Comparison of ENCODE assay signal across 8 cellular contexts in genomic region chr5:132103380-132103951, GRCh38. TPM values are rescaled to one million over a fixed set of nuclear protein-coding genes. Genes with fewer than 3 reads are reported as not detected.
DNase-seq lines count a peak whose midpoint lies in the region; ATAC-seq, FAIRE-seq and TF ChIP-seq lines count a peak whose summit lies in the region.

No MANE protein-coding gene starts in this region.

- POLR2A ChIA-PET in H1 (lab: Charles Lee; ENCODE audit: partially characterized antibody): no interaction called here

- H3K79me1 ChIP-seq in H1 (ENCODE audit: low read depth, low read length): no peaks in the 10 kb centered on the region

- peak overlapping the region; percentile 24; the same call in 1 of the 2 replicates for H2BK5ac ChIP-seq in H1 (ENCODE audit: low read depth, low read length)

- H3K4me1 ChIP-seq in GM23248 (ENCODE audit: insufficient read depth) (peaks cover 45% of the 10 kb centered on the region), H1 (replicated peaks in 1 of 4; ENCODE audit: control insufficient read depth in 3 of 4, insufficient read depth in 4 of 4, low read length in 3 of 4) (no peaks in the 10 kb centered on the region), tibial nerve (peaks cover 0 to 17% (median 6%) of the 10 kb centered on the region in 4 donors)

- no peaks in the 10 kb centered on the region for H3K9me3 ChIP-seq in GM23248 (ENCODE audit: low read depth)
- no peaks in the 10 kb centered on the region for H3K9me3 ChIP-seq in H1 (ENCODE audit: insufficient read depth in 2 of 2, low read depth in 1 of 2, low read length in 1 of 2)
- H3K9me3 ChIP-seq in tibial nerve: no peaks in the 10 kb centered on the region

- no peaks in the 10 kb centered on the region for H3K9me2 ChIP-seq in GM23248 (ENCODE audit: insufficient read depth)

- CTCF ChIA-PET in H1 (lab: Charles Lee; ENCODE audit: partially characterized antibody): no interaction called here

- no peaks in the 10 kb centered on the region for H3K36me3 ChIP-seq in GM06990 (ENCODE audit: control insufficient read depth, insufficient read depth, low read length)
- H3K36me3 ChIP-seq in GM23248 (ENCODE audit: low read depth): no peaks in the 10 kb centered on the region
- H3K36me3 ChIP-seq in H1 (ENCODE audit: control insufficient read depth in 2 of 4, insufficient read depth in 4 of 4, low read length in 3 of 4): no peaks in the 10 kb centered on the region
- H3K36me3 ChIP-seq in tibial nerve: no peaks in the 10 kb centered on the region

- peak overlapping the region; percentile 20; the same call in 1 of the 2 replicates for H2AFZ ChIP-seq in GM23248
- no peak overlapping the region; the same call in 1 of the 2 replicates for H2AFZ ChIP-seq in H1 (ENCODE audit: low read length)

- peaks cover 65% of the 10 kb centered on the region in 2 donors for H3K4me1 Mint-ChIP-seq in natural killer cell treated with Interleukin-12 subunit alpha and Interleukin-12 subunit beta and Interleukin-15 and Interleukin-18, amount 100 ng/mL, for 72 hours (ENCODE audit: low read depth in 2 of 2)

- no peak for TF ChIP-seq RAD21 in H1 (IDR thresholded peaks at IDR 0.05 in 1 of 2, conservative IDR thresholded peaks at IDR 0.05 in 1 of 2; ENCODE audit: low read depth in 2 of 2, low read length in 2 of 2)

- H3K23me2 ChIP-seq in H1 (ENCODE audit: low read depth, low read length): no peaks in the 10 kb centered on the region

- no peak overlapping the region for H2BK15ac ChIP-seq in H1 (ENCODE audit: low read length)

- H3K27me3 Mint-ChIP-seq in natural killer cell treated with Interleukin-12 subunit alpha and Interleukin-12 subunit beta and Interleukin-15 and Interleukin-18, amount 100 ng/mL, for 72 hours: no peaks in the 10 kb centered on the region

- FAIRE-seq in H1 (lab: Jason Lieb, UNC): no peak

- TF ChIP-seq POLR2A in H1 (IDR thresholded peaks at IDR 0.05; ENCODE audit: control extremely low read depth in 1 of 2, low read depth in 2 of 2, low read length in 2 of 2) (no peak), tibial nerve (IDR thresholded peaks at IDR 0.05) (no peak)

- no peak overlapping the region for H3K4ac ChIP-seq in H1 (replicated peaks; ENCODE audit: insufficient read length, low read depth, low read length)

- H3K4me2 ChIP-seq in GM23248 (ENCODE audit: unreplicated experiment) (peak overlapping the region; percentile 43), H1 (ENCODE audit: insufficient read depth in 1 of 2, low read depth in 2 of 2, low read length in 2 of 2) (no peak overlapping the region)

- H3K4me3 Mint-ChIP-seq in natural killer cell treated with Interleukin-12 subunit alpha and Interleukin-12 subunit beta and Interleukin-15 and Interleukin-18, amount 100 ng/mL, for 72 hours: peak overlapping the region; percentile 73

- H4K20me1 ChIP-seq in GM23248 (ENCODE audit: insufficient read depth) (no peaks in the 10 kb centered on the region), H1 (replicated peaks in 1 of 2; ENCODE audit: control insufficient read depth in 1 of 2, insufficient read depth in 2 of 2, low read length in 2 of 2) (no peaks in the 10 kb centered on the region)

- no peak overlapping the region for H2BK12ac ChIP-seq in H1 (ENCODE audit: low read depth, low read length)

- H3K27me3 ChIP-seq in GM06990 (replicated peaks; ENCODE audit: control insufficient read depth, insufficient read depth, low read length): no peaks in the 10 kb centered on the region
- H3K27me3 ChIP-seq in GM23248 (replicated peaks; ENCODE audit: insufficient read depth): no peaks in the 10 kb centered on the region
- no peaks in the 10 kb centered on the region for H3K27me3 ChIP-seq in H1 (replicated peaks in 1 of 4; ENCODE audit: control insufficient read depth in 3 of 4, extremely low read depth in 1 of 4, insufficient read depth in 3 of 4, low read length in 3 of 4)
- H3K27me3 ChIP-seq in tibial nerve: no peaks in the 10 kb centered on the region

- TF ChIP-seq EP300 in H1 (IDR thresholded peaks at IDR 0.05; ENCODE audit: borderline replicate concordance in 1 of 2, low read depth in 2 of 2, low read length in 2 of 2) (no peak), tibial nerve (IDR thresholded peaks at IDR 0.05) (no peak)

- no peak overlapping the region for H3K18ac ChIP-seq in H1 (ENCODE audit: extremely low read depth, low read length)

- peak overlapping the region; percentile 81 to 88 for H3K27ac Mint-ChIP-seq in natural killer cell treated with Interleukin-12 subunit alpha and Interleukin-12 subunit beta and Interleukin-15 and Interleukin-18, amount 100 ng/mL, for 72 hours

- H3K23ac ChIP-seq in H1 (ENCODE audit: insufficient read length): no peak overlapping the region

- no peak overlapping the region; the same call in 1 of the 2 replicates for H3K4me3 ChIP-seq in GM06990 (replicated peaks; ENCODE audit: low read depth, low read length)
- H3K4me3 ChIP-seq in GM23248: no peak overlapping the region
- no peak overlapping the region for H3K4me3 ChIP-seq in H1 (ENCODE audit: extremely low read depth in 1 of 4, insufficient read depth in 2 of 4, low read depth in 3 of 4, low read length in 4 of 4)
- H3K4me3 ChIP-seq in tibial nerve: no peak overlapping the region

- no peak overlapping the region for H2AK5ac ChIP-seq in H1 (ENCODE audit: low read depth, low read length)

- no peaks in the 10 kb centered on the region for H3K36me3 Mint-ChIP-seq in natural killer cell treated with Interleukin-12 subunit alpha and Interleukin-12 subunit beta and Interleukin-15 and Interleukin-18, amount 100 ng/mL, for 72 hours

- no peak overlapping the region for H4K91ac ChIP-seq in H1 (replicated peaks; ENCODE audit: insufficient read length, low read length)

- H3K14ac ChIP-seq in H1 (ENCODE audit: insufficient read length): no peak overlapping the region

- H3K27ac ChIP-seq in GM23248 (peak overlapping the region; percentile 79), H1 (ENCODE audit: low read depth, low read length) (no peak overlapping the region), tibial nerve (peak overlapping the region in 2 of 4 donors; percentile 33 to 66)

- no peaks in the 10 kb centered on the region for H3K9me3 Mint-ChIP-seq in natural killer cell treated with Interleukin-12 subunit alpha and Interleukin-12 subunit beta and Interleukin-15 and Interleukin-18, amount 100 ng/mL, for 72 hours

- H3K79me2 ChIP-seq in GM23248 (ENCODE audit: insufficient read depth) (no peaks in the 10 kb centered on the region), H1 (ENCODE audit: control insufficient read depth in 1 of 2, insufficient read depth in 2 of 2, low read length in 2 of 2) (no peaks in the 10 kb centered on the region)

- peaks cover 24% of the 10 kb centered on the region for H3F3A ChIP-seq in GM23248 (ENCODE audit: insufficient read depth)

- H2BK120ac ChIP-seq in H1 (replicated peaks; ENCODE audit: low read depth, low read length): no peak overlapping the region

- H2BK20ac ChIP-seq in H1 (ENCODE audit: low read length): no peak overlapping the region

- H4K8ac ChIP-seq in H1 (ENCODE audit: extremely low read depth, insufficient read depth, low read length): no peak overlapping the region

- in situ Hi-C loops in GM23248 (cut with MboI): no loop called here

- peak; percentile 31 for TF ChIP-seq CTCF in GM06990 (IDR thresholded peaks at IDR 0.05; ENCODE audit: insufficient read depth, low read length, poor library complexity, severe bottlenecking)
- TF ChIP-seq CTCF in H1 (IDR thresholded peaks at IDR 0.05; ENCODE audit: control extremely low read depth in 1 of 3, insufficient read depth in 1 of 3, low read depth in 1 of 3, low read length in 3 of 3): no peak
- no peak for TF ChIP-seq CTCF in tibial nerve (IDR thresholded peaks at IDR 0.05)

- DNase-seq in GM06990 (ENCODE audit: extremely low read depth, insufficient read length): peak; percentile 72
- peak; percentile 96 for DNase-seq in GM23248
- DNase-seq in LHCN-M2 (ENCODE audit: low read depth): peak; percentile 91
- DNase-seq in activated CD4-positive, alpha-beta T cell treated with anti-CD3 and anti-CD28 coated beads, Interleukin-2, amount 50 U/mL, for 48 hours: peak; percentile 68 to 77
- DNase-seq in H1 (ENCODE audit: low read depth in 1 of 2, low spot score in 2 of 2): no peak
- peak; percentile 81 for DNase-seq in natural killer cell treated with Interleukin-12 subunit alpha and Interleukin-12 subunit beta and Interleukin-15 and Interleukin-18, amount 100 ng/mL, for 72 hours (ENCODE audit: low spot score)
- DNase-seq in tibial nerve (ENCODE audit: low spot score in 2 of 2): peak; percentile 49
- no peak for DNase-seq in globus pallidus (ENCODE audit: low spot score)

- ATAC-seq in natural killer cell treated with Interleukin-12 subunit alpha and Interleukin-12 subunit beta and Interleukin-15 and Interleukin-18, amount 100 ng/mL, for 72 hours: peak; percentile 72 to 77

- no peak overlapping the region for H3K56ac ChIP-seq in H1 (replicated peaks; ENCODE audit: insufficient read length, low read depth, low read length)

- H3K9ac ChIP-seq in GM23248 (peak overlapping the region; percentile 51), H1 (replicated peaks in 1 of 4; ENCODE audit: extremely low read depth in 1 of 4, low read depth in 3 of 4, low read length in 3 of 4) (no peak overlapping the region)

- H4K5ac ChIP-seq in H1 (ENCODE audit: insufficient read length, low read depth, low read length): no peak overlapping the region

RNA-seq across cellular contexts. Expression of gene CSF2, which starts 29.9 kb away (rescaled TPM):
- total RNA-seq in GM23248 (2014; rRNA removed; shearing (Covaris generic)): not detected in 2 replicates
- polyA plus RNA-seq in GM23248 (2016; fragmentation: Nextera tagmentation; extraction: Ambion mirVana) (not detected in 2 replicates), H1 (2011; rRNA removed) (not detected in 2 replicates)
- total RNA-seq in LHCN-M2 (2014; rRNA removed) (not detected in 2 replicates), tibial nerve (not detected)
- polyA plus RNA-seq in LHCN-M2 (2012): 3.2 TPM
- not detected in 2 replicates for total RNA-seq in H1 (2021; fragmentation: NEBNext Ultra II Directional; extraction: Animal tissue kit (Norgen Biotek cat#: 25700))
- polyA plus RNA-seq in H1 (2011; cell fraction: cytosol; rRNA removed): not detected
- not detected for polyA plus RNA-seq in H1 (2011; cell fraction: nucleus; rRNA removed)
- polyA plus RNA-seq in H1 (2012, experiment 1 of 2): not detected in 4 replicates
- polyA plus RNA-seq in H1 (2012, experiment 2 of 2): not detected
- polyA plus RNA-seq in H1 (2013, experiment 1 of 2): not detected
- polyA plus RNA-seq in H1 (2013, experiment 2 of 2): not detected
- not detected in 2 replicates for polyA minus RNA-seq in H1 (2011; rRNA and poly(A)+ RNA removed)
- polyA minus RNA-seq in H1 (2011; cell fraction: cytosol; rRNA and poly(A)+ RNA removed): not detected
- polyA minus RNA-seq in H1 (2011; cell fraction: nucleus; rRNA and poly(A)+ RNA removed): not detected
- 100 to 1,000 TPM in 1 of 2 donors, 10 to 100 TPM in 1; 41.4 to 125 TPM for total RNA-seq in natural killer cell treated with Interleukin-12 subunit alpha and Interleukin-12 subunit beta and Interleukin-15 and Interleukin-18, amount 100 ng/mL, for 72 hours

RNA-seq across cellular contexts. Expression of gene IL3, which starts 43.0 kb away (rescaled TPM):
- not detected in 2 replicates for total RNA-seq in GM23248 (2014; rRNA removed; shearing (Covaris generic))
- polyA plus RNA-seq in GM23248 (2016; fragmentation: Nextera tagmentation; extraction: Ambion mirVana) (not detected in 2 replicates), H1 (2011; rRNA removed) (not detected in 2 replicates)
- total RNA-seq in LHCN-M2 (2014; rRNA removed) (not detected in 2 replicates), tibial nerve (not detected)
- not detected for polyA plus RNA-seq in LHCN-M2 (2012)
- not detected in 2 replicates for total RNA-seq in H1 (2021; fragmentation: NEBNext Ultra II Directional; extraction: Animal tissue kit (Norgen Biotek cat#: 25700))
- polyA plus RNA-seq in H1 (2011; cell fraction: cytosol; rRNA removed): not detected
- not detected for polyA plus RNA-seq in H1 (2011; cell fraction: nucleus; rRNA removed)
- polyA plus RNA-seq in H1 (2012, experiment 1 of 2): not detected in 4 replicates
- not detected for polyA plus RNA-seq in H1 (2012, experiment 2 of 2)
- not detected for polyA plus RNA-seq in H1 (2013, experiment 1 of 2)
- polyA plus RNA-seq in H1 (2013, experiment 2 of 2): not detected
- not detected in 2 replicates for polyA minus RNA-seq in H1 (2011; rRNA and poly(A)+ RNA removed)
- polyA minus RNA-seq in H1 (2011; cell fraction: cytosol; rRNA and poly(A)+ RNA removed): not detected
- not detected for polyA minus RNA-seq in H1 (2011; cell fraction: nucleus; rRNA and poly(A)+ RNA removed)
- under 1 TPM in 1 of 2 donors, not detected in 1; 0.36 TPM for total RNA-seq in natural killer cell treated with Interleukin-12 subunit alpha and Interleukin-12 subunit beta and Interleukin-15 and Interleukin-18, amount 100 ng/mL, for 72 hours

Comparison
In these comparisons a context has a peak if more than half of its experiments do, and no peak if none do; other contexts are left out.
1. DNase-seq: peak in GM06990 (single experiment), GM23248 (single experiment), LHCN-M2 (single experiment), activated CD4-positive, alpha-beta T cell treated with anti-CD3 and anti-CD28 coated beads, Interleukin-2, amount 50 U/mL, for 48 hours (2 of 2), natural killer cell treated with Interleukin-12 subunit alpha and Interleukin-12 subunit beta and Interleukin-15 and Interleukin-18, amount 100 ng/mL, for 72 hours (single experiment) and tibial nerve (2 of 2); none in H1 (0 of 2) and globus pallidus (single experiment).
2. RNA of gene CSF2, which starts 29.9 kb away (total RNA-seq): 41.4 to 125 TPM in natural killer cell treated with Interleukin-12 subunit alpha and Interleukin-12 subunit beta and Interleukin-15 and Interleukin-18, amount 100 ng/mL, for 72 hours; not detected in GM23248, not detected in LHCN-M2, not detected in H1 and not detected in tibial nerve; every median in the first group is over 10 times any median in the second.